22 cellular contexts compared by ENCODE assay signal in genomic region chr14:54172114-54172513, GRCh38.
"Had no signal": no experiment of that assay in that cellular context is flagged by ENCODE, and none has a peak within 500 bp of the region (broad histone marks: within the 10 kb centered on the region; RNA-seq: fewer than 3 reads in every experiment).

No MANE protein-coding gene starts in this region.

- H3K4me3 ChIP-seq: dorsolateral prefrontal cortex, heart left ventricle, lung, spleen, stomach, thoracic aorta, transverse colon had no signal

- H3K9me3 ChIP-seq: heart left ventricle, spleen, stomach, thoracic aorta, transverse colon had no signal

- H3K36me3 ChIP-seq: heart left ventricle, spleen, stomach, thoracic aorta, transverse colon had no signal

- H3K27ac ChIP-seq: dorsolateral prefrontal cortex, spleen, stomach, transverse colon had no signal

- ATAC-seq: heart left ventricle; left colon; naive thymus-derived CD8-positive, alpha-beta T cell; sciatic nerve; stimulated activated memory B cell treated with anti-CD40 and anti-IgM and Interleukin-4, amounts not matched to agents 10 μg/mL and 1 μg/mL and 100 μg/mL, for 72 hours had no signal

- H3K27me3 ChIP-seq: dorsolateral prefrontal cortex, heart left ventricle, stomach, transverse colon had no signal

- DNase-seq: cortex of kidney; dorsolateral prefrontal cortex; effector CD8-positive, alpha-beta T cell; foreskin melanocyte; heart left ventricle; hippocampal formation; left colon; left ventricle myocardium superior; mesenchymal stem cell; posterior cingulate gyrus; spleen; stimulated activated CD4-positive, alpha-beta T cell treated with anti-CD3 and anti-CD28 coated beads, Interleukin-15, amount 100 ng/mL, for 24 hours; stimulated activated CD4-positive, alpha-beta T cell treated with anti-CD3 and anti-CD28 coated beads, Interleukin-1b, Interleukin-23, amount 100 ng/mL, for 48 hours; stimulated activated CD4-positive, alpha-beta T cell treated with anti-CD3 and anti-CD28 coated beads, Interleukin-4, amount 100 ng/mL, for 24 hours; stomach; substantia nigra; transverse colon had no signal
